Comparison of ENCODE assay signal across 1 cellular context in the genomic region with DNA sequence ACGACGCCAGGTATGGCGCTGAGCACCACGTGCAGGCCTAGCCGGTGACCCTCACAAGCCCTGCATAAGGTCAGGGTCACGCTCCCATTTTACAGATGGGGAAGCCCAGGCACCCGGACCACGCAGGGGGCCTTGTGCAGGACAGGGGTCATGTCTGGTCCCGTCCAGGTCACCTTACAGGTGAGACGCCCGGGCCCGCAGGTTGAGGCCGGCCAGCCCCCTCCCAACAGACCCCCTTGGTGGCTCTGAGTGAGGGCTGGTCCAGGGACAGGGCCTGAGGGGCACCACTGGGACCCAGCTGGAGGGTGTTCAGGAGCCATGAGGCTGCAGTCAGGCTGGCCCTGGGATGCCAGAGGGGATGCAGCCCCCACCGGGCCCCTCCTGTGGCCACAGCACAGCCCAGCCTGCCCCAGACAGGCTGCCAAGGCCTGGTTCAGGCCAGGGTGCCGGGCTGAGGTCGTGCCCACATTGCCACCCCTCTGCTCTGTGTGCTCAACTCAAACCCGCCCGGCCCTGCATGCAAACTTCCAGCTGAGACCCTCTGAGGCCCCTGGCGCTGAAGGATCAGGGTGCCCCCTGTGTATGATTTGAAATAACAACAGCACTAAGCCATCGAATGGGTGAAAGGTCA.
TF ChIP-seq lines count a peak whose summit lies in the region.

No MANE protein-coding gene starts in this region.

TF ChIP-seq in H1, 55 proteins besides CTCF, POLR2A, EP300 and RAD21 (continued from another document):
- TF ChIP-seq YY1 (IDR thresholded peaks at IDR 0.05; ENCODE audit: low read depth, low read length) (no peak), BCL11A (IDR thresholded peaks at IDR 0.05; ENCODE audit: low read depth in 2 of 2, low read length in 2 of 2) (no peak), CBX8 (IDR thresholded peaks at IDR 0.05; ENCODE audit: borderline replicate concordance, low read depth, low read length) (no peak)
